Comparison of ENCODE assay signal across 17 cellular contexts in the genomic region with DNA sequence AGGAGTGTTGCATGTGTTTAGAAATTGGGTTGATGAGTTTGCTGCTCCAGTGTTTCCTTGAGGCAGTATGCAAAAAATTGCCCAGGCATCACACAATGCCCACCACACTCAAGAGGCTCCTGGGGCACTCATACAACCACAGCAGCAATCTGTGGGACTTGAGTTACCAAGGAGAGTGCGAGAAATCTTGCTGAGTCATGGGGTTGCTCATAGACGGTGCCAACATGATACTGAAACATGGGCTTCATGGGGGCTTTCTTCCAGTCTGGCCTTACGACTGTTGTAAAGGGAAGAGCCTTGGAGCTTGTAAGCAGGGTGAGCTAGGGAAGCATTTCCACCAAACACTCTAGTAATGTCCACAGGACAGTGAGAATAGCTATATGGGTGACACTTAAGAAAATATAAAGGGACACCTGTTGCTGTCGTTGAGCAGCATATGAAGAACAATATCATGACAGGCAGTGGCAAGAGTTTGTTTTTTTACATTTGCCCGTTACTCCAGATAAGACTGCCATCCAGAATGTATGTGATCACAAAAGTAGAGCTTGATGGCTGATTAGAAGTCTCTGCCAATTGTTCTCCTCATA.
A peak's percentile ranks its signal among the peaks of the same experiment; 100 is the strongest.
DNase-seq lines count a peak whose midpoint lies in the region; ATAC-seq, FAIRE-seq and TF ChIP-seq lines count a peak whose summit lies in the region.
"Had no signal": no experiment of that assay in that cellular context is flagged by ENCODE, and none has a peak within 500 bp of the region (broad histone marks: within the 10 kb centered on the region; RNA-seq: fewer than 3 reads in every experiment).

No MANE protein-coding gene starts in this region.

- H3K4me3 ChIP-seq in GM23338 (no peak overlapping the region), trophoblast cell (ENCODE audit: low read depth, low read length) (no peak overlapping the region), esophagus muscularis mucosa (no peak overlapping the region)

- peak overlapping the region; percentile 35 for H4K8ac ChIP-seq in trophoblast cell (ENCODE audit: low read depth, low read length)

- peak overlapping the region; percentile 93 for H4K91ac ChIP-seq in trophoblast cell (ENCODE audit: low read depth, low read length)

- peak overlapping the region; percentile 59 for H3K27ac ChIP-seq in 22Rv1
- H3K27ac ChIP-seq in GM23338 (ENCODE audit: low read depth) = no peak overlapping the region
- peak overlapping the region; percentile 70; the same call in 1 of the 2 replicates for H3K27ac ChIP-seq in VCaP
- H3K27ac ChIP-seq in trophoblast cell (ENCODE audit: low read depth, low read length) = no peak overlapping the region
- H3K27ac ChIP-seq in esophagus muscularis mucosa (replicated peaks in 1 of 4) = no peak overlapping the region
- H3K27ac ChIP-seq: C4-2B had no signal

- no peaks in the 10 kb centered on the region for H3K9me2 ChIP-seq in GM23338 (ENCODE audit: insufficient read depth)

- peak overlapping the region; percentile 77; the same call in 1 of the 2 replicates for H2AFZ ChIP-seq in GM23338
- H2AFZ ChIP-seq in trophoblast cell (ENCODE audit: insufficient read depth, low read length, poor library complexity) = no peak overlapping the region

- peak overlapping the region; percentile 69 for H3K27ac Mint-ChIP-seq in GM23338
- H3K27ac Mint-ChIP-seq: CD4-positive, alpha-beta memory T cell had no signal

- no peaks in the 10 kb centered on the region for H3F3A ChIP-seq in GM23338 (replicated peaks; ENCODE audit: low read depth)

- H2BK12ac ChIP-seq in trophoblast cell (ENCODE audit: low read length) = peak overlapping the region; percentile 90

- H3K4me3 Mint-ChIP-seq in GM23338 = no peak overlapping the region
- H3K4me3 Mint-ChIP-seq: CD4-positive, alpha-beta memory T cell had no signal

- no peaks in the 10 kb centered on the region for H3K36me3 Mint-ChIP-seq in GM23338 (ENCODE audit: low read depth)
- H3K36me3 Mint-ChIP-seq: CD4-positive, alpha-beta memory T cell had no signal

- H3K4me2 ChIP-seq in GM23338 (no peak overlapping the region), trophoblast cell (ENCODE audit: low read length) (no peak overlapping the region)

- no peak overlapping the region for H3K18ac ChIP-seq in trophoblast cell (ENCODE audit: low read length)

- H3K79me2 ChIP-seq in GM23338 (replicated peaks; ENCODE audit: insufficient read depth) (no peaks in the 10 kb centered on the region), trophoblast cell (ENCODE audit: control insufficient read depth, insufficient read depth, low read length, poor library complexity) (peaks cover 11% of the 10 kb centered on the region)

- H3K9ac ChIP-seq in trophoblast cell (ENCODE audit: low read length) = no peak overlapping the region

- peak overlapping the region; percentile 90 for H2AK5ac ChIP-seq in trophoblast cell (ENCODE audit: low read length)

- H3K36me3 ChIP-seq in GM23338 (ENCODE audit: insufficient read depth) (no peaks in the 10 kb centered on the region), trophoblast cell (ENCODE audit: control insufficient read depth in 1 of 2, insufficient read depth in 2 of 2, low read length in 2 of 2) (no peaks in the 10 kb centered on the region), esophagus muscularis mucosa (no peaks in the 10 kb centered on the region)
- H3K36me3 ChIP-seq: BE2C had no signal

- H3K4me1 ChIP-seq in GM23338 (ENCODE audit: insufficient read depth) = peaks cover 4% of the 10 kb centered on the region; the same call in 1 of the 2 replicates
- H3K4me1 ChIP-seq in trophoblast cell (ENCODE audit: control insufficient read depth in 1 of 2, insufficient read depth in 2 of 2, low read length in 2 of 2) = peaks cover 19% of the 10 kb centered on the region in 2 experiments
- no peaks in the 10 kb centered on the region for H3K4me1 ChIP-seq in esophagus muscularis mucosa
- H3K4me1 ChIP-seq: BE2C had no signal

- H3K4me1 Mint-ChIP-seq in GM23338 = peaks cover 18% of the 10 kb centered on the region
- H3K4me1 Mint-ChIP-seq: CD4-positive, alpha-beta memory T cell had no signal

- WGBS in trophoblast cell (ENCODE audit: extremely low coverage, insufficient coverage, insufficient read length) = no CpG with 5 or more reads among the region's 5 CpGs
- 82% methylated on average over 5 of the region's 5 CpGs for WGBS in esophagus muscularis mucosa

- H2BK120ac ChIP-seq in trophoblast cell (ENCODE audit: insufficient read depth, low read length, poor library complexity) = peak overlapping the region; percentile 39

- TF ChIP-seq POLR2A in esophagus muscularis mucosa (IDR thresholded peaks at IDR 0.05; ENCODE audit: low read depth) = no peak

- no peak for TF ChIP-seq EP300 in esophagus muscularis mucosa (IDR thresholded peaks at IDR 0.05)

- intact Hi-C loops in esophagus muscularis mucosa (cut with DNase I) = no loop called here

- DNase-seq in GM23338 (ENCODE audit: low spot score) (no peak), trophoblast cell (no peak), esophagus muscularis mucosa (ENCODE audit: extremely low spot score) (no peak), urothelium cell line (ENCODE audit: low spot score) (no peak), NCI-H1048 (lab: John Stamatoyannopoulos, UW) (no peak)
- DNase-seq: BE2C; CD4-positive, alpha-beta memory T cell; DMS79; EL; GDM1 had no signal

- peak overlapping the region; percentile 39 for H3K4ac ChIP-seq in trophoblast cell (ENCODE audit: low read depth, low read length)

- no peak for FAIRE-seq in urothelium cell line (lab: Jason Lieb, UNC)
- FAIRE-seq: A204.1, GM19239, HTR-8/SVneo had no signal

- TF ChIP-seq CTCF in 22Rv1 (IDR thresholded peaks at IDR 0.05) = no peak
- no peak for TF ChIP-seq CTCF in GM23338 (conservative IDR thresholded peaks at IDR 0.05; ENCODE audit: low read depth in 2 of 2)
- TF ChIP-seq CTCF in VCaP (conservative IDR thresholded peaks at IDR 0.05) = no peak
- TF ChIP-seq CTCF in esophagus muscularis mucosa (IDR thresholded peaks at IDR 0.05) = no peak

- no peaks in the 10 kb centered on the region; the same call in 2 of the 3 replicates for H3K9me3 Mint-ChIP-seq in GM23338

- H3K27me3 Mint-ChIP-seq in GM23338 (ENCODE audit: insufficient read depth, low read depth, poor library complexity) = peaks cover 3% of the 10 kb centered on the region

- H4K12ac ChIP-seq in trophoblast cell (ENCODE audit: low read depth, low read length) = no peak overlapping the region

- H3K14ac ChIP-seq in trophoblast cell (ENCODE audit: low read length) = peak overlapping the region; percentile 77

- no peak overlapping the region for H3K23ac ChIP-seq in trophoblast cell (ENCODE audit: low read length)

- H3K79me1 ChIP-seq in trophoblast cell (ENCODE audit: low read length) = peaks cover 33% of the 10 kb centered on the region

- H3K9me3 ChIP-seq in trophoblast cell (ENCODE audit: insufficient read depth, low read depth, low read length) = no peaks in the 10 kb centered on the region
- H3K9me3 ChIP-seq in esophagus muscularis mucosa = no peaks in the 10 kb centered on the region
- H3K9me3 ChIP-seq: BE2C had no signal

- no peaks in the 10 kb centered on the region for H4K20me1 ChIP-seq in GM23338 (replicated peaks; ENCODE audit: insufficient read depth)

- H3K27me3 ChIP-seq in GM23338 (ENCODE audit: insufficient read depth) (no peaks in the 10 kb centered on the region), trophoblast cell (ENCODE audit: insufficient read depth, low read length) (no peaks in the 10 kb centered on the region), esophagus muscularis mucosa (peaks cover 0 to 8% (median 0%) of the 10 kb centered on the region in 4 donors)
- H3K27me3 ChIP-seq: BE2C had no signal

- ATAC-seq in GM23338 = no peak
- ATAC-seq: HCT116 had no signal

- H2BK5ac ChIP-seq in trophoblast cell (ENCODE audit: low read depth, low read length, poor library complexity) = peak overlapping the region; percentile 16

TF ChIP-seq in GM23338, 12 proteins besides CTCF, POLR2A, EP300 and RAD21:
- TF ChIP-seq JUNB (IDR thresholded peaks at IDR 0.05; ENCODE audit: unreplicated experiment) = no peak
TF ChIP-seq in GM23338: peak in this region for 0.

Comparison
In these comparisons a context has a peak if more than half of its experiments do, and no peak if none do; other contexts are left out.
1. H3K27ac ChIP-seq: peak in 22Rv1 (single experiment) and VCaP (single experiment); none in GM23338 (single experiment), trophoblast cell (single experiment) and esophagus muscularis mucosa (0 of 4).